Comparison of ENCODE assay signal across 14 cellular contexts in the genomic region with DNA sequence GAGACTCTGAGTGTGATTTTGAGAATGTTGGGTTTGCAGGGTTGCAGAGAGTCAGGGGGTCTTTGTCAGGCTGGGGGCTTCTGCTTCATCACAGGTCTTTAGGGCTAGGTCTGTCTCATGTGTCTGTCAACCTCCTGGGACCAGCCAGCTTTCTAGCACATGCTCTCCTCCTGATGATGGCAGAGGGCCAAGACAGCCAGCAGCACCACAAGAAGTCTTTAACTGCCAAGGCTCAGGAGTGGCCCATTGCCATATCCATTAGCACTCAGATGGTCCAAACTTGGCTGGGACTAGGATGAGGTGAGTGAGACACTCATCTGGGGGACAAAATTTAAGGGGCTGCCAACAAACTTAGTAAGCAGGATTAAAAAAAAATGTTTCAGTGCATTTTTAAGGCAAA.
DNase-seq lines count a peak whose midpoint lies in the region; ATAC-seq and TF ChIP-seq lines count a peak whose summit lies in the region.
"Had no signal": no experiment of that assay in that cellular context is flagged by ENCODE, and none has a peak within 500 bp of the region (broad histone marks: within the 10 kb centered on the region; RNA-seq: fewer than 3 reads in every experiment).

No MANE protein-coding gene starts in this region.

- H3K27me3 ChIP-seq in MG63 (no peaks in the 10 kb centered on the region), lung (ENCODE audit: control insufficient read depth, insufficient read depth) (no peaks in the 10 kb centered on the region)
- H3K27me3 ChIP-seq: Peyer's patch had no signal

- ATAC-seq in lung (ENCODE audit: insufficient read depth, low FRiP score): no peak
- no peak for ATAC-seq in HG03097 (IDR thresholded peaks at IDR 0.05; ENCODE audit: low FRiP score, unreplicated experiment)
- ATAC-seq in activated CD8-positive, alpha-beta memory T cell treated with anti-CD3 and anti-CD28 coated beads, Interleukin-2, amount 10 ng/mL, durations not matched to agents 7 days and 5 days: no peak

- H3K9me3 Mint-ChIP-seq in activated CD8-positive, alpha-beta memory T cell treated with anti-CD3 and anti-CD28 coated beads, Interleukin-2, amount 10 ng/mL, durations not matched to agents 7 days and 5 days (ENCODE audit: low read depth): peaks cover 16% of the 10 kb centered on the region

- in situ Hi-C loops in SK-MEL-5 (cut with HindIII; ENCODE audit: low pct_unique_long_range_greater_than_20kb, low sequenced_read_pairs): no loop called here

- H3K9me3 ChIP-seq in MG63 (no peaks in the 10 kb centered on the region; the same call in 1 of the 2 replicates), lung (ENCODE audit: control insufficient read depth in 2 of 2, insufficient read depth in 1 of 2, low read length in 1 of 2) (no peaks in the 10 kb centered on the region)
- H3K9me3 ChIP-seq: Peyer's patch had no signal

- no peaks in the 10 kb centered on the region for H3K36me3 Mint-ChIP-seq in activated CD8-positive, alpha-beta memory T cell treated with anti-CD3 and anti-CD28 coated beads, Interleukin-2, amount 10 ng/mL, durations not matched to agents 7 days and 5 days
- H3K36me3 Mint-ChIP-seq: activated naive CD8-positive, alpha-beta T cell treated with anti-CD3 and anti-CD28 coated beads, Interleukin-2, amount 10 ng/mL, durations not matched to agents 7 days and 5 days; IgD-negative memory B cell had no signal

- H3K27ac Mint-ChIP-seq in activated CD8-positive, alpha-beta memory T cell treated with anti-CD3 and anti-CD28 coated beads, Interleukin-2, amount 10 ng/mL, durations not matched to agents 7 days and 5 days: no peak overlapping the region
- H3K27ac Mint-ChIP-seq: activated naive CD8-positive, alpha-beta T cell treated with anti-CD3 and anti-CD28 coated beads, Interleukin-2, amount 10 ng/mL, durations not matched to agents 7 days and 5 days; activated T-cell treated with anti-CD3 and anti-CD28 coated beads, Interleukin-2, amount 50 U/mL, for 24 hours; IgD-negative memory B cell had no signal

- CTCF ChIA-PET in activated CD8-positive, alpha-beta memory T cell treated with anti-CD3 and anti-CD28 coated beads, Interleukin-2, amount 10 ng/mL, durations not matched to agents 7 days and 5 days (lab: Charles Lee): no interaction called here

- TF ChIP-seq CTCF in lung (IDR thresholded peaks at IDR 0.05; ENCODE audit: control extremely low read depth, extremely low read depth): no peak

- no peak overlapping the region for H3K4me3 Mint-ChIP-seq in activated CD8-positive, alpha-beta memory T cell treated with anti-CD3 and anti-CD28 coated beads, Interleukin-2, amount 10 ng/mL, durations not matched to agents 7 days and 5 days
- H3K4me3 Mint-ChIP-seq: activated naive CD8-positive, alpha-beta T cell treated with anti-CD3 and anti-CD28 coated beads, Interleukin-2, amount 10 ng/mL, durations not matched to agents 7 days and 5 days; activated T-cell treated with anti-CD3 and anti-CD28 coated beads, Interleukin-2, amount 50 U/mL, for 24 hours; IgD-negative memory B cell had no signal

- H3K4me3 ChIP-seq in MG63 (no peak overlapping the region), lung (no peak overlapping the region)
- H3K4me3 ChIP-seq: Peyer's patch, skin epidermis had no signal

- H3K27ac ChIP-seq in lung (ENCODE audit: low read depth in 1 of 2, low read length in 1 of 2): no peak overlapping the region
- H3K27ac ChIP-seq: Peyer's patch, skin epidermis had no signal

- H3K36me3 ChIP-seq in MG63: no peaks in the 10 kb centered on the region
- H3K36me3 ChIP-seq in lung (ENCODE audit: control insufficient read depth in 2 of 2, insufficient read depth in 2 of 2, low read length in 2 of 2): no peaks in the 10 kb centered on the region
- H3K36me3 ChIP-seq: Peyer's patch had no signal

- no peaks in the 10 kb centered on the region for H3K4me1 ChIP-seq in lung (ENCODE audit: control insufficient read depth in 2 of 2, insufficient read depth in 2 of 2, low read length in 2 of 2)
- H3K4me1 ChIP-seq: Peyer's patch had no signal

- H3K4me1 Mint-ChIP-seq in activated CD8-positive, alpha-beta memory T cell treated with anti-CD3 and anti-CD28 coated beads, Interleukin-2, amount 10 ng/mL, durations not matched to agents 7 days and 5 days: no peaks in the 10 kb centered on the region
- H3K4me1 Mint-ChIP-seq: activated naive CD8-positive, alpha-beta T cell treated with anti-CD3 and anti-CD28 coated beads, Interleukin-2, amount 10 ng/mL, durations not matched to agents 7 days and 5 days; IgD-negative memory B cell had no signal

- DNase-seq in D341Med (ENCODE audit: low spot score) (peak; percentile 25), MG63 (peak; percentile 84), SK-MEL-5 (ENCODE audit: low read depth, low spot score) (peak; percentile 64), lung (ENCODE audit: low spot score) (peak; percentile 29)
- DNase-seq in activated CD4-positive, alpha-beta T cell treated with anti-CD3 and anti-CD28 coated beads, Interleukin-2, amount 50 U/mL, for 48 hours: no peak
- DNase-seq in activated CD8-positive, alpha-beta memory T cell treated with anti-CD3 and anti-CD28 coated beads, Interleukin-2, amount 10 ng/mL, durations not matched to agents 7 days and 5 days: no peak
- DNase-seq: activated CD4-positive, alpha-beta T cell treated with anti-CD3 and anti-CD28 coated beads, Interleukin-2, amount 50 U/mL, for 1 hour; activated naive CD8-positive, alpha-beta T cell treated with anti-CD3 and anti-CD28 coated beads, Interleukin-2, amount 10 ng/mL, durations not matched to agents 7 days and 5 days; activated T-cell treated with anti-CD3 and anti-CD28 coated beads, Interleukin-2, amount 50 U/mL, for 24 hours; NCI-H510A treated with DMSO at 0.1 percent for 48 hours; Peyer's patch had no signal

- no peaks in the 10 kb centered on the region for H3K27me3 Mint-ChIP-seq in activated CD8-positive, alpha-beta memory T cell treated with anti-CD3 and anti-CD28 coated beads, Interleukin-2, amount 10 ng/mL, durations not matched to agents 7 days and 5 days
- H3K27me3 Mint-ChIP-seq: activated naive CD8-positive, alpha-beta T cell treated with anti-CD3 and anti-CD28 coated beads, Interleukin-2, amount 10 ng/mL, durations not matched to agents 7 days and 5 days; activated T-cell treated with anti-CD3 and anti-CD28 coated beads, Interleukin-2, amount 50 U/mL, for 24 hours; IgD-negative memory B cell had no signal

Comparison
In these comparisons a context has a peak if more than half of its experiments do, and no peak if none do; other contexts are left out.
1. DNase-seq: peak in D341Med (single experiment), MG63 (single experiment), SK-MEL-5 (single experiment) and lung (single experiment); none in activated CD4-positive, alpha-beta T cell treated with anti-CD3 and anti-CD28 coated beads, Interleukin-2, amount 50 U/mL, for 48 hours (0 of 2) and activated CD8-positive, alpha-beta memory T cell treated with anti-CD3 and anti-CD28 coated beads, Interleukin-2, amount 10 ng/mL, durations not matched to agents 7 days and 5 days (single experiment).